16 cellular contexts compared by ENCODE assay signal in the genomic region with DNA sequence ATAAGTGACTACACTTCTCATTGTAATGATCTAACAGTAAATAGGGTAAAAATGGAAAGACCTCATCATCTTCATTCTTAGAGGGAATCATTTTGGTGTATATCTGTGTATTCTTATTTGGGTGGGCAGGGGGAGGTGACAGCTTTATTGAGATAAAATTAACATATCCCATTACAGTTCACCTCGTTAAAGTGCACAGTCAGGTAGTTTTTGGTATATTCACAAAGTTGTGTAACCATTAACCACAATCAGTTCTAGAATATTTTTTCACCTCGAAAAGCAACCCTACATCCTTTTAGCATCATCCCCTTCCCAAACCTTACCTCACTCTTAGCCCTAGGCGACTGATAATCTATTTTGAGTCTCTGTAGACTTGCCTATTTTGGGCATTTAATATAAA.
"Had no signal": no experiment of that assay in that cellular context is flagged by ENCODE, and none has a peak within 500 bp of the region (broad histone marks: within the 10 kb centered on the region; RNA-seq: fewer than 3 reads in every experiment).

No MANE protein-coding gene starts in this region.

- H3K4me3 Mint-ChIP-seq: activated CD8-positive, alpha-beta T cell treated with anti-CD3 and anti-CD28 coated beads for 36 hours; activated naive CD4-positive, alpha-beta T cell treated with anti-CD3 and anti-CD28 coated beads for 36 hours; nephron progenitor cell had no signal

- H3K27ac Mint-ChIP-seq: activated CD8-positive, alpha-beta T cell treated with anti-CD3 and anti-CD28 coated beads for 36 hours; activated naive CD4-positive, alpha-beta T cell treated with anti-CD3 and anti-CD28 coated beads for 36 hours had no signal

- DNase-seq: activated CD8-positive, alpha-beta T cell treated with anti-CD3 and anti-CD28 coated beads for 36 hours; activated naive CD4-positive, alpha-beta T cell treated with anti-CD3 and anti-CD28 coated beads for 36 hours; brain microvascular endothelial cell; dorsolateral prefrontal cortex; esophagus squamous epithelium; foreskin fibroblast; head of caudate nucleus; mucosa of descending colon; nephron progenitor cell; pancreas; stimulated activated CD4-positive, alpha-beta T cell treated with anti-CD3 and anti-CD28 coated beads, Interleukin-4, amount 100 ng/mL, for 1 hour; stimulated activated CD8-positive, alpha-beta memory T cell treated with anti-CD3 and anti-CD28 coated beads, Interleukin-4, amount 100 ng/mL, for 48 hours; stomach; SW 1271; T-helper 9 cell had no signal

- H3K36me3 ChIP-seq: brain microvascular endothelial cell, pancreas had no signal

- H3K27ac ChIP-seq: brain microvascular endothelial cell, dorsolateral prefrontal cortex, esophagus squamous epithelium, pancreas, stomach, thoracic aorta had no signal

- ATAC-seq: activated CD8-positive, alpha-beta T cell treated with anti-CD3 and anti-CD28 coated beads for 36 hours; mucosa of descending colon; pancreas had no signal

- H3K9me3 ChIP-seq: esophagus squamous epithelium, mucosa of descending colon, pancreas, stomach, thoracic aorta had no signal

- H3K27me3 ChIP-seq: brain microvascular endothelial cell, dorsolateral prefrontal cortex, esophagus squamous epithelium, pancreas, stomach had no signal

- H3K4me3 ChIP-seq: dorsolateral prefrontal cortex, esophagus squamous epithelium, mucosa of descending colon, pancreas, stomach, thoracic aorta had no signal

- H3K9me3 Mint-ChIP-seq: activated CD8-positive, alpha-beta T cell treated with anti-CD3 and anti-CD28 coated beads for 36 hours; activated naive CD4-positive, alpha-beta T cell treated with anti-CD3 and anti-CD28 coated beads for 36 hours; nephron progenitor cell had no signal

- H3K27me3 Mint-ChIP-seq: activated CD8-positive, alpha-beta T cell treated with anti-CD3 and anti-CD28 coated beads for 36 hours had no signal
